ENCODE assay signal across 10 cellular contexts in genomic region chr17:80774146-80774545, GRCh38.
A peak's percentile ranks its signal among the peaks of the same experiment; 100 is the strongest.
DNase-seq lines count a peak whose midpoint lies in the region; ATAC-seq and TF ChIP-seq lines count a peak whose summit lies in the region.
"Had no signal": no experiment of that assay in that cellular context is flagged by ENCODE, and none has a peak within 500 bp of the region (broad histone marks: within the 10 kb centered on the region; RNA-seq: fewer than 3 reads in every experiment).

No MANE protein-coding gene starts in this region.

- 93% methylated on average over 20 of the region's 20 CpGs for WGBS in thymus

- no peaks in the 10 kb centered on the region for H3K27me3 ChIP-seq in thymus (ENCODE audit: control insufficient read depth, insufficient read depth)
- H3K27me3 ChIP-seq: body of pancreas had no signal

- no peak overlapping the region for H2AFZ ChIP-seq in OCI-LY7 (ENCODE audit: low read length)

- ATAC-seq in HG03135 (IDR thresholded peaks at IDR 0.05; ENCODE audit: unreplicated experiment) (no peak), HG03442 (IDR thresholded peaks at IDR 0.05; ENCODE audit: unreplicated experiment) (no peak)
- ATAC-seq: body of pancreas had no signal

- H3K79me2 ChIP-seq in OCI-LY7 (ENCODE audit: insufficient read depth, low read depth, low read length), result no peaks in the 10 kb centered on the region

- no peak overlapping the region for H3K4me3 ChIP-seq in OCI-LY7 (ENCODE audit: low read depth, low read length, poor library complexity, severe bottlenecking)
- peak overlapping the region; percentile 43 for H3K4me3 ChIP-seq in thymus (ENCODE audit: low read length)
- H3K4me3 ChIP-seq: body of pancreas had no signal

- H3K9me3 Mint-ChIP-seq in activated naive CD4-positive, alpha-beta T cell treated with anti-CD3 and anti-CD28 coated beads, Interleukin-2, amount 10 ng/mL, durations not matched to agents 7 days and 5 days, result no peaks in the 10 kb centered on the region
- H3K9me3 Mint-ChIP-seq in glutamatergic neuron (ENCODE audit: unreplicated experiment), result peaks cover 8% of the 10 kb centered on the region

- TF ChIP-seq CTCF in OCI-LY7 (conservative IDR thresholded peaks at IDR 0.05; ENCODE audit: low read length) (no peak), glutamatergic neuron (IDR thresholded peaks at IDR 0.05; ENCODE audit: partially characterized antibody, unreplicated experiment) (no peak)

- H3K9me2 ChIP-seq in OCI-LY7 (ENCODE audit: insufficient read depth, low read length), result no peaks in the 10 kb centered on the region

- BruUV-seq in OCI-LY7 (replicated peaks; lab: Mats Ljungman, UMichigan), result no TSS peak

- intact Hi-C loops in OCI-LY7 (cut with micrococcal nuclease; ENCODE audit: unreplicated experiment), result no loop called here

- no peaks in the 10 kb centered on the region for H3K9me3 ChIP-seq in OCI-LY7 (ENCODE audit: low read length)
- no peaks in the 10 kb centered on the region for H3K9me3 ChIP-seq in thymus (ENCODE audit: control insufficient read depth)
- H3K9me3 ChIP-seq: body of pancreas had no signal

- no peaks in the 10 kb centered on the region for H3K27me3 Mint-ChIP-seq in activated naive CD4-positive, alpha-beta T cell treated with anti-CD3 and anti-CD28 coated beads, Interleukin-2, amount 10 ng/mL, durations not matched to agents 7 days and 5 days
- H3K27me3 Mint-ChIP-seq in glutamatergic neuron (ENCODE audit: unreplicated experiment), result peaks cover 1% of the 10 kb centered on the region

- CTCF ChIA-PET in activated naive CD4-positive, alpha-beta T cell treated with anti-CD3 and anti-CD28 coated beads, Interleukin-2, amount 10 ng/mL, durations not matched to agents 7 days and 5 days (lab: Charles Lee), result interaction anchor here (1.0 to 2.8 kb wide), 4 partner anchors 9 to 16 kb away, joined by 3 to 9 read pairs (median 6); no protein-coding TSS in a partner anchor
- CTCF ChIA-PET in OCI-LY7 (lab: Charles Lee; ENCODE audit: unreplicated experiment), result interaction anchor here (0.7 kb wide), 1 partner anchor 202 kb away, joined by 3 read pairs; no protein-coding TSS in a partner anchor

- no peaks in the 10 kb centered on the region for H4K20me1 ChIP-seq in OCI-LY7 (ENCODE audit: insufficient read depth, low read length)

- peaks cover 30% of the 10 kb centered on the region for H3K36me3 ChIP-seq in OCI-LY7 (ENCODE audit: insufficient read depth, low read length)
- peaks cover 10% of the 10 kb centered on the region for H3K36me3 ChIP-seq in thymus (ENCODE audit: control insufficient read depth, insufficient read depth)

- H3K4me1 ChIP-seq in OCI-LY7 (ENCODE audit: insufficient read depth, low read length, poor library complexity, severe bottlenecking) (peaks cover 77% of the 10 kb centered on the region), thymus (ENCODE audit: control insufficient read depth, insufficient read depth, low read length) (peaks cover 54% of the 10 kb centered on the region)
- H3K4me1 ChIP-seq: body of pancreas had no signal

- H3K36me3 Mint-ChIP-seq in activated naive CD4-positive, alpha-beta T cell treated with anti-CD3 and anti-CD28 coated beads, Interleukin-2, amount 10 ng/mL, durations not matched to agents 7 days and 5 days, result peaks cover 54% of the 10 kb centered on the region
- H3K36me3 Mint-ChIP-seq in glutamatergic neuron (ENCODE audit: unreplicated experiment), result peaks cover 4% of the 10 kb centered on the region

- POLR2A ChIA-PET in OCI-LY7 (lab: Charles Lee), result no interaction called here

- peak overlapping the region; percentile 64 for H3K4me2 ChIP-seq in OCI-LY7 (ENCODE audit: low read length)

- peak overlapping the region; percentile 52 for H3K4me3 Mint-ChIP-seq in activated naive CD4-positive, alpha-beta T cell treated with anti-CD3 and anti-CD28 coated beads, Interleukin-2, amount 10 ng/mL, durations not matched to agents 7 days and 5 days
- peak overlapping the region; percentile 54 for H3K4me3 Mint-ChIP-seq in glutamatergic neuron (ENCODE audit: unreplicated experiment)

- H3K27ac ChIP-seq in OCI-LY7 (ENCODE audit: low read depth, low read length, poor library complexity, severe bottlenecking) (peak overlapping the region; percentile 82), thymus (ENCODE audit: low read depth) (peak overlapping the region; percentile 95)
- H3K27ac ChIP-seq: body of pancreas had no signal

- DNase-seq in activated naive CD4-positive, alpha-beta T cell treated with anti-CD3 and anti-CD28 coated beads, Interleukin-2, amount 10 ng/mL, durations not matched to agents 7 days and 5 days, result no peak
- no peak for DNase-seq in activated naive CD4-positive, alpha-beta T cell treated with Interleukin-2 at 50 U/mL for 16 hours
- no peak for DNase-seq in OCI-LY7 (ENCODE audit: low spot score)
- DNase-seq in glutamatergic neuron, result no peak
- DNase-seq in T-helper 9 cell, result no peak
- DNase-seq: body of pancreas, OCI-M1 had no signal

- H3K4me1 Mint-ChIP-seq in activated naive CD4-positive, alpha-beta T cell treated with anti-CD3 and anti-CD28 coated beads, Interleukin-2, amount 10 ng/mL, durations not matched to agents 7 days and 5 days, result peaks cover 95% of the 10 kb centered on the region
- H3K4me1 Mint-ChIP-seq in glutamatergic neuron (ENCODE audit: low read depth, unreplicated experiment), result peaks cover 36% of the 10 kb centered on the region

- H3K27ac Mint-ChIP-seq in activated naive CD4-positive, alpha-beta T cell treated with anti-CD3 and anti-CD28 coated beads, Interleukin-2, amount 10 ng/mL, durations not matched to agents 7 days and 5 days, result peak overlapping the region; percentile 95
- peak overlapping the region; percentile 67 for H3K27ac Mint-ChIP-seq in glutamatergic neuron (ENCODE audit: unreplicated experiment)
